ENCODE assay signal across 23 cellular contexts in genomic region chr2:188245230-188245629, GRCh38. TPM values are rescaled to one million over a fixed set of nuclear protein-coding genes. Genes with fewer than 3 reads are reported as not detected.
"Had no signal": no experiment of that assay in that cellular context is flagged by ENCODE, and none has a peak within 500 bp of the region (broad histone marks: within the 10 kb centered on the region; RNA-seq: fewer than 3 reads in every experiment).

No MANE protein-coding gene starts in this region.

- H3K9me3 ChIP-seq: body of pancreas, gastroesophageal sphincter, right atrium auricular region, transverse colon had no signal

- ATAC-seq: activated CD4-positive, alpha-beta T cell treated with anti-CD3 and anti-CD28 coated beads for 36 hours; activated CD8-positive, alpha-beta T cell treated with anti-CD3 and anti-CD28 coated beads for 36 hours; activated naive CD4-positive, alpha-beta T cell treated with anti-CD3 and anti-CD28 coated beads, Interleukin-2, amount 50 U/mL, for 72 hours; activated T-cell treated with anti-CD3 and anti-CD28 coated beads, Interleukin-2, amount 50 U/mL, for 4 hours; body of pancreas; gastroesophageal sphincter; left ventricle myocardium superior; SK-N-SH treated with all-trans-retinoic acid at 6 μM for 48 hours had no signal

- H3K36me3 ChIP-seq: gastroesophageal sphincter, right atrium auricular region, transverse colon, WERI-Rb-1 had no signal

- FAIRE-seq: keratinocyte had no signal

- H3K27ac ChIP-seq: body of pancreas, gastroesophageal sphincter, right atrium auricular region, skin epidermis, transverse colon, WERI-Rb-1 had no signal

- DNase-seq: activated CD4-positive, alpha-beta T cell treated with anti-CD3 and anti-CD28 coated beads for 36 hours; activated CD8-positive, alpha-beta T cell treated with anti-CD3 and anti-CD28 coated beads for 36 hours; activated effector memory CD4-positive, alpha-beta T cell treated with anti-CD3 and anti-CD28 coated beads, Interleukin-2, amount 50 U/mL, for 16 hours; activated T-cell treated with anti-CD3 and anti-CD28 coated beads, Interleukin-2, amount 50 U/mL, for 4 hours; amniotic stem cell; body of pancreas; cortex of kidney; effector CD8-positive, alpha-beta T cell; hippocampal formation; left ventricle myocardium superior; occipital lobe; stimulated activated CD4-positive, alpha-beta T cell treated with anti-CD3 and anti-CD28 coated beads, Interleukin-15, amount 100 ng/mL, for 24 hours; stimulated activated CD4-positive, alpha-beta T cell treated with anti-CD3 and anti-CD28 coated beads, Interleukin-4, amount 100 ng/mL, for 1 hour; stimulated activated naive CD4-positive, alpha-beta T cell treated with Interleukin-2 at 50 U/mL for 16 hours; substantia nigra; transverse colon; WERI-Rb-1 had no signal

- H3K4me3 ChIP-seq: body of pancreas, gastroesophageal sphincter, right atrium auricular region, skin epidermis, transverse colon had no signal

- H3K4me1 ChIP-seq: body of pancreas, gastroesophageal sphincter, right atrium auricular region, transverse colon had no signal

- H3K27me3 ChIP-seq: body of pancreas, gastroesophageal sphincter, right atrium auricular region, transverse colon had no signal

RNA-seq across cellular contexts. Expression of gene GULP1, which starts 46.4 kb away (rescaled TPM):
- total RNA-seq: activated CD4-positive, alpha-beta T cell treated with anti-CD3 and anti-CD28 coated beads for 36 hours; activated CD8-positive, alpha-beta T cell treated with anti-CD3 and anti-CD28 coated beads for 36 hours; activated naive CD4-positive, alpha-beta T cell treated with anti-CD3 and anti-CD28 coated beads, Interleukin-2, amount 50 U/mL, for 72 hours had no signal
